In the genomic region with DNA sequence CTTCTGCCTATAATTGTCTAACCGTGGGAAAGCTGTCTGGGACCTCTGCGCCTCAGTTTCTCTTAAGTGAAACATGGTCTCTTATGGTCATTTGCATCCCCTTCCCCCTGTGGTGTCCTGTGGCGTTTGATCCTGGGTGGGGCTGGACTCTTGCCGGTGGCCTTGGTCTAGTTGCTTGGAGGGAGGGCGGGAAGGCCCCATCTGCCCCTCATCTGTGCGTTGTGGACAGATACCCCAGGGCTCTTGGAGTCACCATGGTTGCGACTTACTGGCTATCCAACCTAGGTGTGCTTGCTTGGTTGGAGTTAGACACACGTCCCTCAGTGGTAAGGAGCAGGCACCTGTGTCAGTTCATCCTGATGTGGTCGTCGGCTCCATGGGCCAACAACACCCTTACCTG, we compare ENCODE assay signal across 17 cellular contexts. TPM values are rescaled to one million over a fixed set of nuclear protein-coding genes. Genes with fewer than 3 reads are reported as not detected.
A peak's percentile ranks its signal among the peaks of the same experiment; 100 is the strongest.
DNase-seq lines count a peak whose midpoint lies in the region; ATAC-seq and TF ChIP-seq lines count a peak whose summit lies in the region.
"Had no signal": no experiment of that assay in that cellular context is flagged by ENCODE, and none has a peak within 500 bp of the region (broad histone marks: within the 10 kb centered on the region; RNA-seq: fewer than 3 reads in every experiment).

No MANE protein-coding gene starts in this region.

- DNase-seq in stimulated activated CD4-positive, alpha-beta T cell treated with anti-CD3 and anti-CD28 coated beads, Interleukin-4, amount 100 ng/mL, for 24 hours = peak; percentile 1
- no peak for DNase-seq in stimulated activated CD4-positive, alpha-beta T cell treated with anti-CD3 and anti-CD28 coated beads, Interleukin-1b, Interleukin-23, amount 100 ng/mL, for 48 hours
- DNase-seq in iPS-NIHi11 (ENCODE audit: low spot score) (peak; percentile 2), progenitor cell of endocrine pancreas (ENCODE audit: low spot score, unreplicated experiment) (peak; percentile 3)
- DNase-seq: CD8-positive, alpha-beta memory T cell; DMS79; GOT3; NCI-H1694 treated with DMSO at 0.1 percent for 48 hours; RPMI8226; SIG-M5 had no signal

- no peak overlapping the region for H3K27ac Mint-ChIP-seq in progenitor cell of endocrine pancreas
- H3K27ac Mint-ChIP-seq: CD8-positive, alpha-beta memory T cell had no signal

- no peak for TF ChIP-seq CTCF in progenitor cell of endocrine pancreas (IDR thresholded peaks at IDR 0.05; ENCODE audit: unreplicated experiment)

- ATAC-seq in esophagus mucosa = no peak
- ATAC-seq in HG02642 (IDR thresholded peaks at IDR 0.05; ENCODE audit: poor library complexity, unreplicated experiment) = no peak
- ATAC-seq in HG02885 (IDR thresholded peaks at IDR 0.05; ENCODE audit: poor library complexity, unreplicated experiment) = no peak
- ATAC-seq: HCT116 had no signal

- no peak overlapping the region for H3K4me3 Mint-ChIP-seq in progenitor cell of endocrine pancreas (ENCODE audit: low read depth)
- H3K4me3 Mint-ChIP-seq: CD8-positive, alpha-beta memory T cell had no signal

- no peaks in the 10 kb centered on the region for H3K4me1 Mint-ChIP-seq in progenitor cell of endocrine pancreas (ENCODE audit: low read depth)
- H3K4me1 Mint-ChIP-seq: CD8-positive, alpha-beta memory T cell had no signal

- peaks cover 6% of the 10 kb centered on the region for H3K9me3 Mint-ChIP-seq in progenitor cell of endocrine pancreas (ENCODE audit: low read depth)

- H3K36me3 Mint-ChIP-seq in progenitor cell of endocrine pancreas (ENCODE audit: insufficient read depth) = peaks cover 2% of the 10 kb centered on the region

- peaks cover 14% of the 10 kb centered on the region for H3K27me3 Mint-ChIP-seq in progenitor cell of endocrine pancreas

RNA-seq across cellular contexts. Expression of gene SHANK3, which starts 15.2 kb away (rescaled TPM):
- total RNA-seq in progenitor cell of endocrine pancreas (6.9 and 7.5 TPM in 2 replicates), esophagus mucosa (5.9 TPM)
- total RNA-seq: HT-29 had no signal

RNA-seq across cellular contexts. Expression of gene ACR, which starts 50.2 kb away (rescaled TPM):
- total RNA-seq in progenitor cell of endocrine pancreas (0.62 TPM in 1 of 2 replicates, not detected in the other), esophagus mucosa (0.40 TPM)
- total RNA-seq: A673; CD8-positive, alpha-beta memory T cell; HT-29; NCI-H460 had no signal

RNA-seq across cellular contexts. Expression of gene ARSA, which starts 59.9 kb away (rescaled TPM):
- 36.2 and 37.1 TPM in 2 replicates for total RNA-seq in progenitor cell of endocrine pancreas
- total RNA-seq in esophagus mucosa = 30.1 TPM
